Comparison of ENCODE assay signal across 14 cellular contexts in genomic region chr22:47561766-47562165, GRCh38.
DNase-seq lines count a peak whose midpoint lies in the region; ATAC-seq lines count a peak whose summit lies in the region.
"Had no signal": no experiment of that assay in that cellular context is flagged by ENCODE, and none has a peak within 500 bp of the region (broad histone marks: within the 10 kb centered on the region; RNA-seq: fewer than 3 reads in every experiment).

No MANE protein-coding gene starts in this region.

- no peaks in the 10 kb centered on the region for H3K27me3 Mint-ChIP-seq in activated CD8-positive, alpha-beta memory T cell treated with anti-CD3 and anti-CD28 coated beads, Interleukin-2, amount 10 ng/mL, durations not matched to agents 7 days and 5 days

- no peak overlapping the region for H4K12ac ChIP-seq in trophoblast cell (ENCODE audit: low read depth, low read length)

- H3K9ac ChIP-seq in trophoblast cell (ENCODE audit: low read length) (no peak overlapping the region), Karpas-422 (ENCODE audit: low read length) (no peak overlapping the region)

- no peaks in the 10 kb centered on the region for H3K36me3 Mint-ChIP-seq in activated CD8-positive, alpha-beta memory T cell treated with anti-CD3 and anti-CD28 coated beads, Interleukin-2, amount 10 ng/mL, durations not matched to agents 7 days and 5 days
- H3K36me3 Mint-ChIP-seq: CD14-positive monocyte had no signal

- H3K4me1 Mint-ChIP-seq in activated CD8-positive, alpha-beta memory T cell treated with anti-CD3 and anti-CD28 coated beads, Interleukin-2, amount 10 ng/mL, durations not matched to agents 7 days and 5 days = no peaks in the 10 kb centered on the region
- H3K4me1 Mint-ChIP-seq: CD14-positive monocyte; CD8-positive, alpha-beta memory T cell had no signal

- no peak overlapping the region for H4K8ac ChIP-seq in trophoblast cell (ENCODE audit: low read depth, low read length)

- H3K4me3 Mint-ChIP-seq in activated CD8-positive, alpha-beta memory T cell treated with anti-CD3 and anti-CD28 coated beads, Interleukin-2, amount 10 ng/mL, durations not matched to agents 7 days and 5 days = no peak overlapping the region
- H3K4me3 Mint-ChIP-seq: CD14-positive monocyte; CD8-positive, alpha-beta memory T cell; HFFc6 had no signal

- ATAC-seq in activated CD8-positive, alpha-beta memory T cell treated with anti-CD3 and anti-CD28 coated beads, Interleukin-2, amount 10 ng/mL, durations not matched to agents 7 days and 5 days = no peak
- ATAC-seq: HepG2 had no signal

- peaks cover 64% of the 10 kb centered on the region for H3K9me3 ChIP-seq in trophoblast cell (ENCODE audit: insufficient read depth, low read depth, low read length)
- H3K9me3 ChIP-seq in Karpas-422 (ENCODE audit: low read length) = no peaks in the 10 kb centered on the region
- H3K9me3 ChIP-seq: Caco-2, HAP-1 had no signal

- H3K18ac ChIP-seq in trophoblast cell (ENCODE audit: low read length) = no peak overlapping the region

- H3K27ac ChIP-seq in trophoblast cell (ENCODE audit: low read depth, low read length) (no peak overlapping the region), Karpas-422 (ENCODE audit: low read length) (no peak overlapping the region)
- H3K27ac ChIP-seq: 22Rv1 had no signal

- peak; percentile 37 for DNase-seq in DMS53 (lab: John Stamatoyannopoulos, UW)
- no peak for DNase-seq in DMS53 treated with DMSO at 0.1 percent for 48 hours (lab: John Stamatoyannopoulos, UW; ENCODE audit: unreplicated experiment)
- peak; percentile 2 for DNase-seq in activated CD8-positive, alpha-beta memory T cell treated with anti-CD3 and anti-CD28 coated beads, Interleukin-2, amount 10 ng/mL, durations not matched to agents 7 days and 5 days
- DNase-seq in activated CD8-positive, alpha-beta memory T cell treated with anti-CD3 and anti-CD28 coated beads, Interleukin-2, amount 50 U/mL, for 4 hours = no peak
- DNase-seq in trophoblast cell = no peak
- DNase-seq in Karpas-422 = no peak
- DNase-seq in UCSD-AML1 (lab: John Stamatoyannopoulos, UW; ENCODE audit: unreplicated experiment) = no peak
- DNase-seq: Caco-2; CD8-positive, alpha-beta memory T cell; HFFc6 had no signal

- no peaks in the 10 kb centered on the region for H3K79me2 ChIP-seq in trophoblast cell (ENCODE audit: control insufficient read depth, insufficient read depth, low read length, poor library complexity)
- H3K79me2 ChIP-seq in Karpas-422 (ENCODE audit: low read length) = no peaks in the 10 kb centered on the region

- H3K9me3 Mint-ChIP-seq in activated CD8-positive, alpha-beta memory T cell treated with anti-CD3 and anti-CD28 coated beads, Interleukin-2, amount 10 ng/mL, durations not matched to agents 7 days and 5 days (ENCODE audit: low read depth) = peaks cover 11% of the 10 kb centered on the region
- H3K9me3 Mint-ChIP-seq: CD8-positive, alpha-beta memory T cell had no signal

- CTCF ChIA-PET in activated CD8-positive, alpha-beta memory T cell treated with anti-CD3 and anti-CD28 coated beads, Interleukin-2, amount 10 ng/mL, durations not matched to agents 7 days and 5 days (lab: Charles Lee) = no interaction called here

- H2AFZ ChIP-seq in trophoblast cell (ENCODE audit: insufficient read depth, low read length, poor library complexity) (no peak overlapping the region), Karpas-422 (ENCODE audit: low read length) (no peak overlapping the region)

- peak overlapping the region; percentile 20 for H3K4me3 ChIP-seq in trophoblast cell (ENCODE audit: low read depth, low read length)
- no peak overlapping the region for H3K4me3 ChIP-seq in Karpas-422 (ENCODE audit: low read length)
- H3K4me3 ChIP-seq: HAP-1 had no signal

- no peak overlapping the region for H4K91ac ChIP-seq in trophoblast cell (ENCODE audit: low read depth, low read length)

- no peak overlapping the region for H3K4ac ChIP-seq in trophoblast cell (ENCODE audit: low read depth, low read length)

- H3K14ac ChIP-seq in trophoblast cell (ENCODE audit: low read length) = no peak overlapping the region

- H2AK5ac ChIP-seq in trophoblast cell (ENCODE audit: low read length) = no peak overlapping the region

- H3K27me3 ChIP-seq in trophoblast cell (ENCODE audit: insufficient read depth, low read length) (no peaks in the 10 kb centered on the region), Karpas-422 (ENCODE audit: low read length) (no peaks in the 10 kb centered on the region)

- H3K9me2 ChIP-seq in Karpas-422 (replicated peaks; ENCODE audit: insufficient read depth, low read length) = no peaks in the 10 kb centered on the region

- no peak overlapping the region for H2BK120ac ChIP-seq in trophoblast cell (ENCODE audit: insufficient read depth, low read length, poor library complexity)

- no peaks in the 10 kb centered on the region for H4K20me1 ChIP-seq in Karpas-422 (ENCODE audit: insufficient read depth, low read depth, low read length)

- H3K79me1 ChIP-seq in trophoblast cell (ENCODE audit: low read length) = no peaks in the 10 kb centered on the region

- H3K27ac Mint-ChIP-seq in activated CD8-positive, alpha-beta memory T cell treated with anti-CD3 and anti-CD28 coated beads, Interleukin-2, amount 10 ng/mL, durations not matched to agents 7 days and 5 days = no peak overlapping the region
- H3K27ac Mint-ChIP-seq: CD14-positive monocyte; CD8-positive, alpha-beta memory T cell; HFFc6 had no signal

- H2BK5ac ChIP-seq in trophoblast cell (ENCODE audit: low read depth, low read length, poor library complexity) = no peak overlapping the region

- H3K23ac ChIP-seq in trophoblast cell (ENCODE audit: low read length) = no peak overlapping the region

- H3K4me2 ChIP-seq in trophoblast cell (ENCODE audit: low read length) (no peak overlapping the region), Karpas-422 (ENCODE audit: low read depth, low read length, poor library complexity, severe bottlenecking) (no peak overlapping the region)

- H2BK12ac ChIP-seq in trophoblast cell (ENCODE audit: low read length) = no peak overlapping the region

- H3K4me1 ChIP-seq in trophoblast cell (ENCODE audit: control insufficient read depth in 1 of 2, insufficient read depth in 2 of 2, low read length in 2 of 2) (no peaks in the 10 kb centered on the region), Karpas-422 (ENCODE audit: low read length) (no peaks in the 10 kb centered on the region)
- H3K4me1 ChIP-seq: Caco-2, HAP-1 had no signal

- H3K36me3 ChIP-seq in trophoblast cell (ENCODE audit: control insufficient read depth in 1 of 2, insufficient read depth in 2 of 2, low read length in 2 of 2) (no peaks in the 10 kb centered on the region), Karpas-422 (ENCODE audit: insufficient read depth, low read length) (no peaks in the 10 kb centered on the region)
- H3K36me3 ChIP-seq: HAP-1 had no signal

- WGBS in trophoblast cell (ENCODE audit: extremely low coverage, insufficient coverage, insufficient read length) = no CpG with 5 or more reads among the region's 5 CpGs

Comparison
In these comparisons a context has a peak if more than half of its experiments do, and no peak if none do; other contexts are left out.
1. DNase-seq: peak in DMS53 (single experiment) and activated CD8-positive, alpha-beta memory T cell treated with anti-CD3 and anti-CD28 coated beads, Interleukin-2, amount 10 ng/mL, durations not matched to agents 7 days and 5 days (single experiment); none in DMS53 treated with DMSO at 0.1 percent for 48 hours (single experiment), activated CD8-positive, alpha-beta memory T cell treated with anti-CD3 and anti-CD28 coated beads, Interleukin-2, amount 50 U/mL, for 4 hours (single experiment), trophoblast cell (0 of 2), Karpas-422 (single experiment) and UCSD-AML1 (single experiment).